Comparison of ENCODE assay signal across 16 cellular contexts in the genomic region with DNA sequence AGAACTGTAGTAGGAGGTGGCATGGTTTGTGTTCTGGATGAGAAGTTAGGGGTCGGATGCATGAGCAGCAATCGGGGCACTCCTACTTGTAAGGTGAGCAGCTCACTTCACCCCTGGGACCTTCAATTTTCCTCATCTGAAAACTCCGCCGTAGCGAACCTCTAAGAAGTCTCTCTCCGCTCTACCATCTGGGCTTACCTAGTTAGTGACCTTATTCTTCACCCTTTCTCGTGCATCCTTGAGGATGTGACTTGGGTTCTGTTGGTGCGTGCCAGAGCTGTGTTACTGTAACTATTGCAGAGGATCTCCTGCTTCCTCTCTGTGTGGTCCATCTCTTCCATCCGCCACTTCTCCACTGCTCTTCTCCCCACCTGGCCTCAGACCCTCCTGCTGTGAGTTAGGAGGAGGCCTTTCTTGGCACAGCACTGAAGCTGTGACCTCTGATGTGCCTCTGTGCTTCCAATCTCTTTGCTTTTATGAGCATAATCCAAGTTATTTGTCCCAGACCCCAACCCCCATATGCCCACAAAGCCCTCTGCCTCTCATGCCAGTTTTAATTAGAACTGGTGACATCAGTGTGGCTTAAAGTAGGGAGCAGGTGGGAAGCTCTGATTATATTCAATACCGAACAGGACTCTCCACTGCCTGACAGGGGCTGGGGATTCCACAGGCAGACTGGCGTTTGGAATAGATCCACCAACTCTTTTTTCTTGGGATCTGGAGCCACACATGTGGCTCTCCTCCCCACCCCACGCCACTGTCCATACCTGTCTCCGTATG.
DNase-seq lines count a peak whose midpoint lies in the region; ATAC-seq and TF ChIP-seq lines count a peak whose summit lies in the region.
"Had no signal": no experiment of that assay in that cellular context is flagged by ENCODE, and none has a peak within 500 bp of the region (broad histone marks: within the 10 kb centered on the region; RNA-seq: fewer than 3 reads in every experiment).

No MANE protein-coding gene starts in this region.

- no peak for TF ChIP-seq CTCF in GM12864 (IDR thresholded peaks at IDR 0.05; ENCODE audit: low read depth, low read length, missing control alignments)
- TF ChIP-seq CTCF in OCI-LY3 (IDR thresholded peaks at IDR 0.05; ENCODE audit: low read depth, low read length) = no peak

- H2AFZ ChIP-seq in OCI-LY3 (ENCODE audit: low read depth, low read length) = no peak overlapping the region

- intact Hi-C loops in CD4-positive, alpha-beta memory T cell (cut with micrococcal nuclease) = no loop called here

- CTCF ChIA-PET in CD4-positive, alpha-beta memory T cell (lab: Charles Lee; ENCODE audit: partially characterized antibody) = interaction anchor here (1.5 to 13.4 kb wide), 5 partner anchors 10 to 182 kb away, joined by 3 to 148 read pairs (median 10); no protein-coding TSS in a partner anchor

- no peak for ATAC-seq in HG03565 (IDR thresholded peaks at IDR 0.05; ENCODE audit: unreplicated experiment)

- peaks cover 30 to 32% of the 10 kb centered on the region in 2 donors for H3K36me3 Mint-ChIP-seq in CD4-positive, alpha-beta memory T cell

- peaks cover 57 to 90% (median 73%) of the 10 kb centered on the region in 4 donors for H3K4me1 Mint-ChIP-seq in CD4-positive, alpha-beta memory T cell

- DNase-seq in CD4-positive, alpha-beta memory T cell = no peak
- DNase-seq in GM12864 (ENCODE audit: low read depth) (no peak), myocyte (ENCODE audit: low read depth) (peak; percentile 61), T-helper 9 cell (no peak), mucosa of gallbladder (ENCODE audit: low spot score) (no peak)
- DNase-seq: C1 segment of cervical spinal cord; dorsolateral prefrontal cortex; EL; left colon; NCI-H2029 treated with DMSO at 0.1 percent for 48 hours; stimulated activated CD8-positive, alpha-beta memory T cell treated with anti-CD3 and anti-CD28 coated beads, Interleukin-4, amount 100 ng/mL, for 48 hours had no signal

- no peak overlapping the region for H3K27ac ChIP-seq in CD4-positive, alpha-beta memory T cell (ENCODE audit: low read depth, low read length)
- H3K27ac ChIP-seq in OCI-LY3 (ENCODE audit: low read length) = peak overlapping the region; percentile 70
- H3K27ac ChIP-seq: dorsolateral prefrontal cortex, right atrium auricular region had no signal

- H3K4me2 ChIP-seq in OCI-LY3 (ENCODE audit: low read length) = peak overlapping the region; percentile 79

- POLR2A ChIA-PET in CD4-positive, alpha-beta memory T cell (lab: Charles Lee; ENCODE audit: partially characterized antibody) = interaction anchor here (4.0 to 5.4 kb wide), 2 partner anchors 10 to 177 kb away, joined by 18 to 42 read pairs; partner anchors contain the start of gene BCL2

- peaks cover 100% of the 10 kb centered on the region for H3K79me2 ChIP-seq in OCI-LY3 (ENCODE audit: low read length)

- no peak overlapping the region for H3K4me3 ChIP-seq in CD4-positive, alpha-beta memory T cell (ENCODE audit: low read length in 2 of 2)
- H3K4me3 ChIP-seq in GM12864 (ENCODE audit: low read depth, low read length) (peak overlapping the region; percentile 10; the same call in 1 of the 2 replicates), OCI-LY3 (ENCODE audit: low read length) (peak overlapping the region; percentile 53)
- H3K4me3 ChIP-seq: dorsolateral prefrontal cortex, right atrium auricular region had no signal

- peaks cover 65% of the 10 kb centered on the region for H4K20me1 ChIP-seq in OCI-LY3 (ENCODE audit: insufficient read depth, low read length)

- H3K27me3 Mint-ChIP-seq in CD4-positive, alpha-beta memory T cell = no peaks in the 10 kb centered on the region

- H3K27ac Mint-ChIP-seq in CD4-positive, alpha-beta memory T cell = peak overlapping the region in 4 of 7 donors; percentile 57 to 88 (median 68)
- H3K27ac Mint-ChIP-seq: activated T-helper 2 cell treated with anti-CD3 and anti-CD28 coated beads, Interferon-gamma antibody, Interleukin-2, Interleukin-4, amounts not matched to agents 10 μg/mL and 5 μg/mL and 100 μg/mL, durations not matched to agents 14 hours and 24 hours and 36 hours; type B pancreatic cell had no signal

- H3K9ac ChIP-seq in OCI-LY3 (ENCODE audit: low read length) = peak overlapping the region; percentile 55

- H3K36me3 ChIP-seq in CD4-positive, alpha-beta memory T cell (ENCODE audit: insufficient read depth, low read length) = peaks cover 8% of the 10 kb centered on the region
- H3K36me3 ChIP-seq in OCI-LY3 (replicated peaks; ENCODE audit: low read depth, low read length) = peaks cover 42% of the 10 kb centered on the region
- H3K36me3 ChIP-seq: right atrium auricular region had no signal

- H3K4me1 ChIP-seq in CD4-positive, alpha-beta memory T cell (ENCODE audit: insufficient read depth, low read length) = peaks cover 66% of the 10 kb centered on the region
- peaks cover 100% of the 10 kb centered on the region for H3K4me1 ChIP-seq in OCI-LY3 (ENCODE audit: low read length)

- H3K4me3 Mint-ChIP-seq in CD4-positive, alpha-beta memory T cell = peak overlapping the region in 2 of 8 donors; percentile 40 to 51
- H3K4me3 Mint-ChIP-seq: type B pancreatic cell had no signal

- H3K9me3 Mint-ChIP-seq in CD4-positive, alpha-beta memory T cell = no peaks in the 10 kb centered on the region

- no peaks in the 10 kb centered on the region for H3K27me3 ChIP-seq in CD4-positive, alpha-beta memory T cell (ENCODE audit: insufficient read depth, low read length)
- H3K27me3 ChIP-seq in OCI-LY3 (ENCODE audit: low read depth, low read length) = no peaks in the 10 kb centered on the region
- H3K27me3 ChIP-seq: dorsolateral prefrontal cortex, right atrium auricular region had no signal

- H3K9me3 ChIP-seq in CD4-positive, alpha-beta memory T cell (ENCODE audit: control insufficient read depth in 1 of 2, low read length in 2 of 2) = no peaks in the 10 kb centered on the region
- H3K9me3 ChIP-seq in OCI-LY3 (ENCODE audit: insufficient read depth, low read length) = peaks cover 9% of the 10 kb centered on the region
- H3K9me3 ChIP-seq: right atrium auricular region had no signal

Comparison
In these comparisons a context has a peak if more than half of its experiments do, and no peak if none do; other contexts are left out.
1. H3K4me3 ChIP-seq: peak in GM12864 (single experiment) and OCI-LY3 (single experiment); none in CD4-positive, alpha-beta memory T cell (0 of 2).